In the genomic region with DNA sequence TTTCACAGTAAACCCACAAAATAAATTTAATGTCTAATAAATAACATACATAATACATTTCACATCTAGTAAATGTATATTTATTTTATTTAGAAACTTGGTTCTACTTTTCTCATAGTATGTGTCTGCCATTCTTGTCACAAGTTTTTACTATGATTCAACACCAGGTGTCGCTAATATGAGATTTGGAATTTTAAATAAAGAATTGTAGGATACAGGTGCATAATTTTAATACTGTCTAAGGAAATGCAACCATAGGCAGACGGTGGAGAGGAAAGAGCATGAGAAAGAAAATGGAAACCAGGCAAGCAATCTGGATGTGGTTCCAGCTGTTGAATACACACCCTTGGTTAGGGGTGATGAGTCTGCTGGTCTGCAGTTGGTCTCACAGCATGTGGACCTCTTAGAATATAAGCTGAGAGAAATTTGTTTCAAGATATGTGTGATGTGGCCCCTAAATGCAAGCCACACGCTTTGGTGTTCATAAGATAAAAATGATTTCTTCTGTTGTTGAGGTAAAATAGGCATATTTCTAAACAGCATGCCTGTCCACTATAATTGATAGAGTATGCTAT, we compare ENCODE assay signal across 9 cellular contexts.
DNase-seq lines count a peak whose midpoint lies in the region; ATAC-seq and TF ChIP-seq lines count a peak whose summit lies in the region.
"Had no signal": no experiment of that assay in that cellular context is flagged by ENCODE, and none has a peak within 500 bp of the region (broad histone marks: within the 10 kb centered on the region; RNA-seq: fewer than 3 reads in every experiment).

No MANE protein-coding gene starts in this region.

- H3K27ac Mint-ChIP-seq in brain (no peak overlapping the region), T-cell (no peak overlapping the region)

- TF ChIP-seq CTCF in brain (conservative IDR thresholded peaks at IDR 0.05), result peak; percentile 66 to 70

- DNase-seq in CD1c-positive myeloid dendritic cell (ENCODE audit: extremely low spot score) (peak; percentile 7), Kasumi-1 (lab: John Stamatoyannopoulos, UW) (peak; percentile 5 to 38), lung microvascular endothelial cell (ENCODE audit: low read depth in 2 of 2) (peak; percentile 9 to 46), T-cell (no peak), putamen (ENCODE audit: low spot score) (no peak), NCI-H1694 (lab: John Stamatoyannopoulos, UW) (no peak)
- DNase-seq: NCI-H774 had no signal

- POLR2A ChIA-PET in T-cell (lab: Charles Lee), result no interaction called here

- no peak overlapping the region for H3K4me3 Mint-ChIP-seq in brain
- H3K4me3 Mint-ChIP-seq in T-cell, result no peak overlapping the region

- H3K4me1 Mint-ChIP-seq in brain, result peaks cover 17% of the 10 kb centered on the region
- no peaks in the 10 kb centered on the region for H3K4me1 Mint-ChIP-seq in T-cell

- H3K27me3 Mint-ChIP-seq in brain (no peaks in the 10 kb centered on the region), T-cell (peaks cover 0 to 1% of the 10 kb centered on the region in 2 donors)

- no peak for ATAC-seq in T-cell (replicated peaks in 1 of 4)
- ATAC-seq in GM18907 (IDR thresholded peaks at IDR 0.05; ENCODE audit: unreplicated experiment), result no peak

- peaks cover 7% of the 10 kb centered on the region for H3K36me3 Mint-ChIP-seq in brain
- H3K36me3 Mint-ChIP-seq in T-cell, result no peaks in the 10 kb centered on the region

- CTCF ChIA-PET in T-cell (lab: Charles Lee), result no interaction called here

- H3K9me3 Mint-ChIP-seq in brain (peaks cover 0 to 4% (median 0%) of the 10 kb centered on the region in 5 experiments), T-cell (peaks cover 0 to 7% (median 0%) of the 10 kb centered on the region in 3 donors)

Comparison
In these comparisons a context has a peak if more than half of its experiments do, and no peak if none do; other contexts are left out.
1. DNase-seq: peak in CD1c-positive myeloid dendritic cell (single experiment), Kasumi-1 (2 of 2) and lung microvascular endothelial cell (2 of 2); none in T-cell (0 of 34), putamen (single experiment) and NCI-H1694 (single experiment).